21 cellular contexts compared by ENCODE assay signal in genomic region chr1:30884723-30885122, GRCh38.
"Had no signal": no experiment of that assay in that cellular context is flagged by ENCODE, and none has a peak within 500 bp of the region (broad histone marks: within the 10 kb centered on the region; RNA-seq: fewer than 3 reads in every experiment).

No MANE protein-coding gene starts in this region.

- ATAC-seq: left lobe of liver; mucosa of descending colon; natural killer cell treated with Interleukin-12 subunit alpha and Interleukin-12 subunit beta and Interleukin-15 and Interleukin-18, amount 100 ng/mL, for 72 hours; right lobe of liver had no signal

- H3K27me3 ChIP-seq: colonic mucosa, heart right ventricle, right lobe of liver, spleen, stomach had no signal

- H3K27ac Mint-ChIP-seq: natural killer cell treated with Interleukin-12 subunit alpha and Interleukin-12 subunit beta and Interleukin-15 and Interleukin-18, amount 100 ng/mL, for 72 hours had no signal

- H3K4me3 Mint-ChIP-seq: natural killer cell treated with Interleukin-12 subunit alpha and Interleukin-12 subunit beta and Interleukin-15 and Interleukin-18, amount 100 ng/mL, for 72 hours had no signal

- DNase-seq: cerebellar nuclear complex; colonic mucosa; dermis blood vessel endothelial cell; erythroblast; heart right ventricle; kidney glomerular epithelial cell; mucosa of descending colon; occipital lobe; retina; right lobe of liver; spleen; stimulated activated CD4-positive, alpha-beta T cell treated with anti-CD3 and anti-CD28 coated beads, Interleukin-15, amount 100 ng/mL, for 24 hours; stimulated activated CD4-positive, alpha-beta T cell treated with anti-CD3 and anti-CD28 coated beads, Interleukin-1b, Interleukin-23, amount 100 ng/mL, for 48 hours; stimulated activated CD4-positive, alpha-beta T cell treated with anti-CD3 and anti-CD28 coated beads, Interleukin-4, amount 100 ng/mL, for 24 hours; stimulated activated naive CD4-positive, alpha-beta T cell; stomach; trophoblast cell had no signal

- H3K9me3 ChIP-seq: colonic mucosa, heart right ventricle, mucosa of descending colon, prostate gland, right lobe of liver, spleen, stomach had no signal

- H3K9ac ChIP-seq: parathyroid adenoma had no signal

- H3K4me1 ChIP-seq: colonic mucosa, parathyroid adenoma, right lobe of liver had no signal

- H2AFZ ChIP-seq: parathyroid adenoma had no signal

- H3K27ac ChIP-seq: colonic mucosa, parathyroid adenoma, right lobe of liver had no signal

- H3K79me2 ChIP-seq: parathyroid adenoma had no signal

- H3K36me3 Mint-ChIP-seq: natural killer cell treated with Interleukin-12 subunit alpha and Interleukin-12 subunit beta and Interleukin-15 and Interleukin-18, amount 100 ng/mL, for 72 hours had no signal

- H3K9me3 Mint-ChIP-seq: natural killer cell treated with Interleukin-12 subunit alpha and Interleukin-12 subunit beta and Interleukin-15 and Interleukin-18, amount 100 ng/mL, for 72 hours had no signal

- H3K36me3 ChIP-seq: colonic mucosa, heart right ventricle, prostate gland, right lobe of liver, spleen, stomach had no signal

- H3K4me3 ChIP-seq: colonic mucosa, heart right ventricle, mucosa of descending colon, prostate gland, right lobe of liver, spleen, stomach had no signal
